In genomic region chr16:50618238-50618918, GRCh38 we compare ENCODE assay signal across 15 cellular contexts.
"Had no signal": no experiment of that assay in that cellular context is flagged by ENCODE, and none has a peak within 500 bp of the region (broad histone marks: within the 10 kb centered on the region; RNA-seq: fewer than 3 reads in every experiment).

No MANE protein-coding gene starts in this region.

- ATAC-seq: gastroesophageal sphincter; naive thymus-derived CD8-positive, alpha-beta T cell had no signal

- DNase-seq: colonic mucosa; dermis blood vessel endothelial cell; esophagus squamous epithelium; foreskin fibroblast; glutamatergic neuron; immature natural killer cell; left lung; naive thymus-derived CD8-positive, alpha-beta T cell; occipital lobe; small intestine; stimulated activated CD4-positive, alpha-beta T cell treated with anti-CD3 and anti-CD28 coated beads, Interleukin-12 subunit alpha, Interleukin-12 subunit beta, amount 100 ng/mL, for 4 hours; stimulated activated naive CD4-positive, alpha-beta T cell; transverse colon had no signal

- H3K27me3 Mint-ChIP-seq: naive thymus-derived CD8-positive, alpha-beta T cell had no signal

- H3K36me3 Mint-ChIP-seq: immature natural killer cell; naive thymus-derived CD8-positive, alpha-beta T cell had no signal

- H3K9me3 Mint-ChIP-seq: immature natural killer cell; naive thymus-derived CD8-positive, alpha-beta T cell had no signal

- H3K4me3 Mint-ChIP-seq: immature natural killer cell; naive thymus-derived CD8-positive, alpha-beta T cell had no signal

- H3K4me1 Mint-ChIP-seq: immature natural killer cell had no signal

- H3K27ac Mint-ChIP-seq: progenitor cell of endocrine pancreas had no signal
